8 cellular contexts compared by ENCODE assay signal in the genomic region with DNA sequence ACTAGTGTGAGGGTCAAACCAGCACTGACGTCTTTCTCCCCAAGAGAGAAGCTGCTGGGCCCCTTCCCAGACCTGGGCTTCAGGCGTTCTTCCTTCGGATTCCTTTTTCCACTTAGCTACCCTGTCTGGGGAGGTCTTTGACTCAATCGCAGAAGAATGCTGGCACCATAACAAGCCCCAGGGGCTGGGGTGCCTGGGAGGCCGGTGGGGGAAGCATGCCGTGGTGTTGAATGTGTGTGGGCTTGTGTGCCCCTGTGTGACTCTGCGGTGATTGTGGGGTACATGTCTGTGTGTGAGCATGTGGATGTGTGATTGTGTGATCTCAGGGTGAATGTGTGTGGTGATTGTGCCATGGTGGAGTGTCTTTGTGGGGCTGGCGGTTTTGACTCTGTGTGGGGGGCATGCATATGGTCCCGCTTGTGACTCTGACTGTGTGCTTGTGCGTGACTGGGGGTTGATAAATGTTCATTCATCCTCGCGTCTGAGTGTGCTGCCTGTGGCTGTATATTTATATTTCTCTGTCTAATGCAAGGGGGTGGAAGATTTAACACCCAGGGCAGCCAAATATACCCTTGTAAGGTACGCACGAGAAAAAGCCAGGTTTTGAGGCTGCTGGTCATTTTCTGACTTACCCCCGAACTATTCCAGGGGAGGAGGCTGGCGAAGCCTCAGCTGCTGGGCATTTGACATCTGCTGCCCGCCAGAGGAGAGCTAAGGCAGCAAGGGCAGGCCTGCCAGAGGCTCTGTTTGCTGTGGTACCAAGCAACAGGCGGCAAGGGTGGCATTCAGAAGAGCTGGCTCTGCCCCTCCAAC. TPM values are rescaled to one million over a fixed set of nuclear protein-coding genes. Genes with fewer than 3 reads are reported as not detected.
A peak's percentile ranks its signal among the peaks of the same experiment; 100 is the strongest.
DNase-seq lines count a peak whose midpoint lies in the region; ATAC-seq and TF ChIP-seq lines count a peak whose summit lies in the region.

No MANE protein-coding gene starts in this region.

- H3K4me2 ChIP-seq in mammary epithelial cell (ENCODE audit: insufficient read depth, low read depth, low read length): peak overlapping the region; percentile 100

- dilution Hi-C loops in mammary epithelial cell (cut with HindIII; ENCODE audit: low sequenced_read_pairs): no loop called here

- H3K27ac ChIP-seq in mammary epithelial cell (ENCODE audit: insufficient read depth, low read depth, low read length) (no peak overlapping the region), layer of hippocampus (ENCODE audit: low read depth, low read length) (peak overlapping the region; percentile 38), thoracic aorta (peak overlapping the region; percentile 99)

- CTCF ChIA-PET in mammary epithelial cell (lab: Charles Lee; ENCODE audit: low non-redundant PET): no interaction called here

- H3K4me3 ChIP-seq in mammary epithelial cell (replicated peaks in 1 of 3; ENCODE audit: insufficient read depth in 1 of 3, low read depth in 2 of 3, low read length in 3 of 3) (peak overlapping the region; percentile 59 to 78 (median 68)), thoracic aorta (peak overlapping the region; percentile 86)

- intact Hi-C loops in activated CD4-positive, alpha-beta T cell treated with anti-CD3 and anti-CD28 coated beads, Interleukin-2, amount 10 ng/mL, durations not matched to agents 24 days and 14 days (cut with micrococcal nuclease): no loop called here
- intact Hi-C loops in mammary epithelial cell (cut with micrococcal nuclease): loop anchor here (10.0 kb wide), 1 partner anchor 361 kb away; no protein-coding TSS in a partner anchor

- H4K20me1 ChIP-seq in mammary epithelial cell (ENCODE audit: insufficient read depth, low read length): no peaks in the 10 kb centered on the region

- peak overlapping the region; percentile 39 for H3K9ac ChIP-seq in mammary epithelial cell (ENCODE audit: insufficient read depth, low read length)

- peaks cover 3% of the 10 kb centered on the region for H3K36me3 Mint-ChIP-seq in activated CD4-positive, alpha-beta T cell treated with anti-CD3 and anti-CD28 coated beads, Interleukin-2, amount 10 ng/mL, durations not matched to agents 24 days and 14 days (ENCODE audit: low read depth)

- H3K36me3 ChIP-seq in mammary epithelial cell (ENCODE audit: insufficient read depth, low read length) (no peaks in the 10 kb centered on the region), thoracic aorta (no peaks in the 10 kb centered on the region)

- H3K9me3 ChIP-seq in mammary epithelial cell (replicated peaks; ENCODE audit: insufficient read depth, low read length) (no peaks in the 10 kb centered on the region), thoracic aorta (no peaks in the 10 kb centered on the region)

- H3K4me1 Mint-ChIP-seq in activated CD4-positive, alpha-beta T cell treated with anti-CD3 and anti-CD28 coated beads, Interleukin-2, amount 10 ng/mL, durations not matched to agents 24 days and 14 days: peaks cover 9% of the 10 kb centered on the region

- H3K27ac Mint-ChIP-seq in activated CD4-positive, alpha-beta T cell treated with anti-CD3 and anti-CD28 coated beads, Interleukin-2, amount 10 ng/mL, durations not matched to agents 24 days and 14 days: no peak overlapping the region

- no peaks in the 10 kb centered on the region for H3K79me2 ChIP-seq in mammary epithelial cell (ENCODE audit: insufficient read depth, low read length)

- DNase-seq in activated CD4-positive, alpha-beta T cell treated with anti-CD3 and anti-CD28 coated beads, Interleukin-2, amount 10 ng/mL, durations not matched to agents 24 days and 14 days: no peak
- no peak for DNase-seq in activated CD4-positive, alpha-beta T cell treated with anti-CD3 and anti-CD28 coated beads for 4 hours
- DNase-seq in mammary epithelial cell: peak; percentile 59
- DNase-seq in thoracic aorta (ENCODE audit: low spot score): peak; percentile 53
- no peak for DNase-seq in stimulated activated CD4-positive, alpha-beta T cell treated with anti-CD3 and anti-CD28 coated beads, Interleukin-2, amount 100 ng/mL, for 24 hours
- no peak for DNase-seq in 8988T

- in situ Hi-C loops in mammary epithelial cell (cut with MboI; ENCODE audit: low sequenced_read_pairs in 2 of 2): no loop called here

- H3K4me1 ChIP-seq in mammary epithelial cell (ENCODE audit: insufficient read depth, low read length) (peaks cover 27% of the 10 kb centered on the region), thoracic aorta (ENCODE audit: control insufficient read depth in 1 of 2, low read depth in 2 of 2) (peaks cover 11 to 69% of the 10 kb centered on the region in 2 donors)

- no TSS peak for BruUV-seq in mammary epithelial cell (replicated peaks; lab: Mats Ljungman, UMichigan)

- peak overlapping the region; percentile 17 for H3K4me3 Mint-ChIP-seq in activated CD4-positive, alpha-beta T cell treated with anti-CD3 and anti-CD28 coated beads, Interleukin-2, amount 10 ng/mL, durations not matched to agents 24 days and 14 days

- peak overlapping the region; percentile 64 for H2AFZ ChIP-seq in mammary epithelial cell (ENCODE audit: low read depth, low read length)

- TF ChIP-seq CTCF in mammary epithelial cell (conservative IDR thresholded peaks at IDR 0.05 in 1 of 2, IDR thresholded peaks at IDR 0.05 in 1 of 2; ENCODE audit: extremely low read depth in 1 of 2, insufficient read depth in 1 of 2, low read depth in 1 of 2, low read length in 2 of 2): no peak
- TF ChIP-seq CTCF in thoracic aorta (IDR thresholded peaks at IDR 0.05): no peak

- H3K9me3 Mint-ChIP-seq in activated CD4-positive, alpha-beta T cell treated with anti-CD3 and anti-CD28 coated beads, Interleukin-2, amount 10 ng/mL, durations not matched to agents 24 days and 14 days: no peaks in the 10 kb centered on the region

- H3K27me3 Mint-ChIP-seq in activated CD4-positive, alpha-beta T cell treated with anti-CD3 and anti-CD28 coated beads, Interleukin-2, amount 10 ng/mL, durations not matched to agents 24 days and 14 days: peaks cover 42% of the 10 kb centered on the region

- H3K27me3 ChIP-seq in mammary epithelial cell (ENCODE audit: insufficient read depth, low read length): no peaks in the 10 kb centered on the region
- H3K27me3 ChIP-seq in layer of hippocampus (ENCODE audit: control insufficient read depth, insufficient read depth, low read length): no peaks in the 10 kb centered on the region
- no peaks in the 10 kb centered on the region for H3K27me3 ChIP-seq in thoracic aorta (replicated peaks; ENCODE audit: insufficient read depth)

- peak; percentile 44 for ATAC-seq in thoracic aorta (ENCODE audit: insufficient number of reproducible peaks, low FRiP score, low read depth)
- no peak for ATAC-seq in HG03097 (IDR thresholded peaks at IDR 0.05; ENCODE audit: low FRiP score, unreplicated experiment)

- WGBS in mammary epithelial cell (ENCODE audit: low coverage, missing lambda C conversion rate): 21% methylated on average over 16 of the region's 18 CpGs

RNA-seq across cellular contexts. Expression of a gene that starts 1.1 kb away (rescaled TPM):
- total RNA-seq in activated CD4-positive, alpha-beta T cell treated with anti-CD3 and anti-CD28 coated beads, Interleukin-2, amount 10 ng/mL, durations not matched to agents 24 days and 14 days: not detected in 2 replicates
- total RNA-seq in mammary epithelial cell (10 to 100 TPM in 1 of 2 donors, 1 to 10 TPM in 1; 9.2 to 60.0 TPM), thoracic aorta (100 to 1,000 TPM in 1 of 2 donors, 10 to 100 TPM in 1; 71.5 to 119 TPM)
- 7.6 TPM for polyA plus RNA-seq in mammary epithelial cell
- 7.9 TPM for polyA minus RNA-seq in mammary epithelial cell

RNA-seq across cellular contexts. Expression of a gene that starts 52.7 kb away (rescaled TPM):
- 329 and 331 TPM in 2 replicates for total RNA-seq in activated CD4-positive, alpha-beta T cell treated with anti-CD3 and anti-CD28 coated beads, Interleukin-2, amount 10 ng/mL, durations not matched to agents 24 days and 14 days
- total RNA-seq in mammary epithelial cell (100 to 1,000 TPM; 108 to 110 TPM), thoracic aorta (10 to 100 TPM; 66.9 to 80.8 TPM)
- polyA plus RNA-seq in mammary epithelial cell: 67.5 TPM
- polyA minus RNA-seq in mammary epithelial cell: 98.9 TPM

RNA-seq across cellular contexts. Expression of a gene that starts 53.3 kb away (rescaled TPM):
- total RNA-seq in activated CD4-positive, alpha-beta T cell treated with anti-CD3 and anti-CD28 coated beads, Interleukin-2, amount 10 ng/mL, durations not matched to agents 24 days and 14 days: 50.4 and 54.2 TPM in 2 replicates
- total RNA-seq in mammary epithelial cell (10 to 100 TPM; 17.0 to 42.8 TPM), thoracic aorta (10 to 100 TPM; 29.8 to 48.2 TPM)
- 43.5 TPM for polyA plus RNA-seq in mammary epithelial cell
- 13.2 TPM for polyA minus RNA-seq in mammary epithelial cell

Comparison
In these comparisons a context has a peak if more than half of its experiments do, and no peak if none do; other contexts are left out.
1. DNase-seq: peak in mammary epithelial cell (single experiment) and thoracic aorta (single experiment); none in activated CD4-positive, alpha-beta T cell treated with anti-CD3 and anti-CD28 coated beads, Interleukin-2, amount 10 ng/mL, durations not matched to agents 24 days and 14 days (single experiment), activated CD4-positive, alpha-beta T cell treated with anti-CD3 and anti-CD28 coated beads for 4 hours (0 of 2), stimulated activated CD4-positive, alpha-beta T cell treated with anti-CD3 and anti-CD28 coated beads, Interleukin-2, amount 100 ng/mL, for 24 hours (0 of 2) and 8988T (single experiment).
2. RNA of a gene that starts 1.1 kb away (total RNA-seq): 71.5 to 119 TPM in thoracic aorta and 9.2 to 60.0 TPM in mammary epithelial cell; not detected in activated CD4-positive, alpha-beta T cell treated with anti-CD3 and anti-CD28 coated beads, Interleukin-2, amount 10 ng/mL, durations not matched to agents 24 days and 14 days; every median in the first group is over 10 times any median in the second.